In the genomic region with DNA sequence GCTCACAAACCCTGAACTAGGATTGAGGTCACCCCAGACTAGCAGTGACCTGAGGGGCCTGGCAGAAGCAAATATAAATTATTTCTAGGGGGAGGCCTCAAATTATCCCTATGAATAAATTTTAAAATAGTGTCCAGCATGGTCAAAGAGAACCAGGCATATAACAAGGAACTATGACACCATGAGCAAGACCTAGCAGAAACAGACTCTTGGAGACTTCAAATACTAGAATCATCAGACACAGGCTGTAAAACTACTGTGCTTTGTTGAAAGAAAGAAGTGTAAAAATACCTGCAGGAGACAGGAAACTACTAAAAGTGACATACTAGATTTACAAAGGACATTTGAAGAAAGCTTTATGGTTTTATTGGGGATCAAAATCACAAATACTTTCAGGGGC, we compare ENCODE assay signal across 20 cellular contexts. TPM values are rescaled to one million over a fixed set of nuclear protein-coding genes. Genes with fewer than 3 reads are reported as not detected.
A peak's percentile ranks its signal among the peaks of the same experiment; 100 is the strongest.
DNase-seq lines count a peak whose midpoint lies in the region; ATAC-seq and TF ChIP-seq lines count a peak whose summit lies in the region.
"Had no signal": no experiment of that assay in that cellular context is flagged by ENCODE, and none has a peak within 500 bp of the region (broad histone marks: within the 10 kb centered on the region; RNA-seq: fewer than 3 reads in every experiment).

No MANE protein-coding gene starts in this region.

- no peak overlapping the region for H2AFZ ChIP-seq in SU-DHL-6 (ENCODE audit: low read depth, low read length, severe bottlenecking)

- H3K4me3 ChIP-seq in BLaER1 treated with 17β-estradiol and CSF1 and Interleukin-3, amounts not matched to agents 10 nM and 100 nM = peak overlapping the region in 7 of 10 experiments; percentile 5 to 90 (median 42); a peak in 6 of 20 replicates
- H3K4me3 ChIP-seq in HEK293 (ENCODE audit: low read depth, low read length) (no peak overlapping the region), SU-DHL-6 (ENCODE audit: insufficient read depth, low read length, poor library complexity, severe bottlenecking) (peak overlapping the region; percentile 55)
- H3K4me3 ChIP-seq: SK-N-MC had no signal

- H3K36me3 Mint-ChIP-seq in neural crest cell (ENCODE audit: low read depth) = peaks cover 12% of the 10 kb centered on the region
- H3K36me3 Mint-ChIP-seq: CD4-positive, alpha-beta memory T cell had no signal

- H3K79me2 ChIP-seq in SU-DHL-6 (ENCODE audit: insufficient read depth, low read length) = peaks cover 58% of the 10 kb centered on the region

- peaks cover 12% of the 10 kb centered on the region for H3K4me1 Mint-ChIP-seq in neural crest cell

- CTCF ChIA-PET in HEK293 (lab: Yijun Ruan, JAX) = interaction anchor here (0.6 kb wide), 1 partner anchor 100 kb away, joined by 8 read pairs; a partner anchor contains a TSS

- H3K27ac ChIP-seq in BLaER1 treated with 17β-estradiol and CSF1 and Interleukin-3, amounts not matched to agents 10 nM and 100 nM = peak overlapping the region in 5 of 11 experiments; percentile 33 to 97 (median 94); a peak in 5 of 22 replicates
- H3K27ac ChIP-seq in HEK293 (ENCODE audit: extremely low read depth, low read depth, low read length) (no peak overlapping the region), SU-DHL-6 (ENCODE audit: low read depth, low read length) (peak overlapping the region; percentile 100)
- H3K27ac ChIP-seq: HL-60, RWPE1, SK-N-MC had no signal

- no peak overlapping the region for H3K27ac Mint-ChIP-seq in neural crest cell (ENCODE audit: unreplicated experiment)
- H3K27ac Mint-ChIP-seq: CD4-positive, alpha-beta memory T cell had no signal

- peaks cover 69% of the 10 kb centered on the region for H3F3A ChIP-seq in SU-DHL-6 (ENCODE audit: insufficient read depth)

- H3K9me3 ChIP-seq in BLaER1 treated with 17β-estradiol and CSF1 and Interleukin-3, amounts not matched to agents 10 nM and 100 nM (replicated peaks in 1 of 11) = peaks cover 7 to 23% (median 11%) of the 10 kb centered on the region in 11 experiments
- H3K9me3 ChIP-seq in HEK293 (ENCODE audit: control insufficient read depth, insufficient read depth, low read depth, low read length) = no peaks in the 10 kb centered on the region
- H3K9me3 ChIP-seq in SU-DHL-6 (ENCODE audit: insufficient read depth, low read length) = peaks cover 21% of the 10 kb centered on the region; the same call in 1 of the 2 replicates

- no peaks in the 10 kb centered on the region for H3K9me3 Mint-ChIP-seq in neural crest cell

- DNase-seq in neural crest cell (ENCODE audit: low read depth, low spot score) (no peak), D341Med (ENCODE audit: low spot score) (no peak), SIG-M5 treated with dmso at 0.1 percent for 504 hours (lab: John Stamatoyannopoulos, UW; ENCODE audit: unreplicated experiment) (no peak)
- DNase-seq: CD4-positive, alpha-beta memory T cell; COR-L47; GF-D8; NCI-H2029; NCI-H446 treated with DMSO at 0.1 percent for 48 hours; NCI-H526; NCI-H82; SHP77 treated with DMSO at 0.1 percent for 48 hours; SW 1271 had no signal

- peak overlapping the region in 7 of 11 experiments; percentile 91 to 99 (median 97); a peak in 12 of 22 replicates for H3K4me2 ChIP-seq in BLaER1 treated with 17β-estradiol and CSF1 and Interleukin-3, amounts not matched to agents 10 nM and 100 nM
- H3K4me2 ChIP-seq in SU-DHL-6 (ENCODE audit: low read depth, low read length, poor library complexity, severe bottlenecking) = peak overlapping the region; percentile 94

- no peaks in the 10 kb centered on the region for H3K9me2 ChIP-seq in SU-DHL-6 (replicated peaks; ENCODE audit: insufficient read depth, low read length)

- peaks cover 0 to 5% (median 0%) of the 10 kb centered on the region in 11 experiments; a peak in 5 of 22 replicates for H4K20me1 ChIP-seq in BLaER1 treated with 17β-estradiol and CSF1 and Interleukin-3, amounts not matched to agents 10 nM and 100 nM
- no peaks in the 10 kb centered on the region for H4K20me1 ChIP-seq in SU-DHL-6 (ENCODE audit: low read depth, low read length)

- no peak for TF ChIP-seq CTCF in HEK293 (tag by site-specific recombination; IDR thresholded peaks at IDR 0.05)
- no peak for TF ChIP-seq CTCF in SU-DHL-6 (IDR thresholded peaks at IDR 0.05; ENCODE audit: insufficient read depth, low read length, poor library complexity, severe bottlenecking)
- TF ChIP-seq CTCF in neural crest cell (conservative IDR thresholded peaks at IDR 0.05) = no peak

- peaks cover 0 to 17% (median 0%) of the 10 kb centered on the region in 11 experiments; a peak in 5 of 22 replicates for H3K27me3 ChIP-seq in BLaER1 treated with 17β-estradiol and CSF1 and Interleukin-3, amounts not matched to agents 10 nM and 100 nM
- H3K27me3 ChIP-seq in SU-DHL-6 (ENCODE audit: low read length) = no peaks in the 10 kb centered on the region

- peaks cover 0 to 6% (median 0%) of the 10 kb centered on the region in 11 experiments; a peak in 5 of 22 replicates for H3K36me3 ChIP-seq in BLaER1 treated with 17β-estradiol and CSF1 and Interleukin-3, amounts not matched to agents 10 nM and 100 nM
- H3K36me3 ChIP-seq in HEK293 (ENCODE audit: control insufficient read depth in 2 of 2, insufficient read depth in 1 of 2, low read length in 2 of 2) = no peaks in the 10 kb centered on the region
- peaks cover 23% of the 10 kb centered on the region for H3K36me3 ChIP-seq in SU-DHL-6 (ENCODE audit: low read length)

- peak overlapping the region; percentile 49 for H3K4me3 Mint-ChIP-seq in neural crest cell
- H3K4me3 Mint-ChIP-seq: CD4-positive, alpha-beta memory T cell had no signal

- ATAC-seq in GM21367 (IDR thresholded peaks at IDR 0.05; ENCODE audit: unreplicated experiment) = no peak
- ATAC-seq: Panc1 had no signal

- H3K9ac ChIP-seq in BLaER1 treated with 17β-estradiol and CSF1 and Interleukin-3, amounts not matched to agents 10 nM and 100 nM = peak overlapping the region in 1 of 11 experiments; percentile 29; a peak in 2 of 22 replicates
- peak overlapping the region; percentile 100 for H3K9ac ChIP-seq in SU-DHL-6 (ENCODE audit: low read length)

- peaks cover 27 to 61% (median 55%) of the 10 kb centered on the region in 10 experiments for H3K4me1 ChIP-seq in BLaER1 treated with 17β-estradiol and CSF1 and Interleukin-3, amounts not matched to agents 10 nM and 100 nM
- H3K4me1 ChIP-seq in HEK293 (ENCODE audit: control insufficient read depth, insufficient read depth, low read length) = no peaks in the 10 kb centered on the region

- peaks cover 13% of the 10 kb centered on the region for H3K27me3 Mint-ChIP-seq in neural crest cell (ENCODE audit: low read depth)

- POLR2A ChIA-PET in HEK293 (lab: Yijun Ruan, JAX) = interaction anchor here (0.7 kb wide), 1 partner anchor 107 kb away, joined by 3 read pairs; no protein-coding TSS in a partner anchor

TF ChIP-seq in HEK293, 187 proteins besides CTCF, POLR2A, EP300 and RAD21:
- TF ChIP-seq SETDB1 (IDR thresholded peaks at IDR 0.05; ENCODE audit: insufficient read length, low read length) (peak; percentile 79), ZNF394 (tag by site-specific recombination; IDR thresholded peaks at IDR 0.05; ENCODE audit: borderline replicate concordance) (no peak), ZNF514 (tag by site-specific recombination; IDR thresholded peaks at IDR 0.05) (0 out of 2 replicates have a peak, but pooled peaks have one; percentile 52)

RNA-seq across cellular contexts. Expression of a gene that starts 3.2 kb away (rescaled TPM):
- total RNA-seq in neural crest cell = 57.4 and 60.1 TPM in 2 replicates
